In the genomic region with DNA sequence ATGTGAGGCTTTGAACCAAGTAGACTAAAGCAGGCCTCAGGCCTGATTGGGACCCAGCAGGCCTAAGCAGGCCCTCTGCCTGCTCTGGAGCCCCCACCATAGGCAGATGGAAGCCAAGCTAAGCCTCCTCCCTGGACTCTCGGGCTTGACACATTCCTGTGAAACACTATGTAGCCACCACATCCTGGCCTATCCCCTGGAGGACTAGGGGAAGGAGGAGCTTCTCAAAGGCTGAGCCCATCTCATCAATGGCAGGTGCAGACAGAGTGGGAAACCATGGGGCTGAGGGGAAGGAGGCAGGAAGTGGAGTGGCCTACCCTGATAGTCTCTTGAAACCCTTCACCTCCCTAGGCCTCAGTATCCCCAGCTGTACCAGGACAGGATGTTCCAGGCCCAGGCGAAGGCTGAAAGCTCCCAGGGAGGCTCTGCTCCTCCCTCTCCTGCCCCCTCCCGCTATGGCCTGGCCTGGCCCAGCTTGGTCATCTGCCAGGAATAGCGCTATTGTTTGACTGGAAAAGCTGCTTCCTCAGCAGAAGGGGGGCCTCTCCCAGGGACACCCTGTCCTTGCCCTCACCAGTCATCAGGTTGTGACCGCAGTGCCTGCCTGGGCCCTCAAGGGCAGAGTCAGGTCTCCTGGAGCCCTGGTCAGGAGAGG, we compare ENCODE assay signal across 9 cellular contexts. TPM values are rescaled to one million over a fixed set of nuclear protein-coding genes. Genes with fewer than 3 reads are reported as not detected.
DNase-seq lines count a peak whose midpoint lies in the region; ATAC-seq and TF ChIP-seq lines count a peak whose summit lies in the region.
"Had no signal": no experiment of that assay in that cellular context is flagged by ENCODE, and none has a peak within 500 bp of the region (broad histone marks: within the 10 kb centered on the region; RNA-seq: fewer than 3 reads in every experiment).

No MANE protein-coding gene starts in this region.

- H4K20me1 ChIP-seq in Karpas-422 (ENCODE audit: insufficient read depth, low read depth, low read length) = peaks cover 4% of the 10 kb centered on the region; the same call in 1 of the 2 replicates

- no peak for DNase-seq in CD14-positive monocyte (ENCODE audit: low spot score)
- peak; percentile 60 for DNase-seq in Karpas-422
- peak; percentile 51 for DNase-seq in adipocyte (ENCODE audit: low read depth)
- DNase-seq in Right ventricle myocardium superior = peak; percentile 90
- DNase-seq in pons (ENCODE audit: low spot score) = peak; percentile 88
- DNase-seq in NCI-H1694 treated with DMSO at 0.1 percent for 48 hours (lab: John Stamatoyannopoulos, UW) = no peak
- DNase-seq in NCI-H128 (lab: John Stamatoyannopoulos, UW; ENCODE audit: unreplicated experiment) = no peak

- no peaks in the 10 kb centered on the region for H3K9me3 ChIP-seq in Karpas-422 (ENCODE audit: low read length)
- no peaks in the 10 kb centered on the region for H3K9me3 ChIP-seq in adipocyte (ENCODE audit: control insufficient read depth, low read length)

- H3K36me3 ChIP-seq in Karpas-422 (ENCODE audit: insufficient read depth, low read length) (no peaks in the 10 kb centered on the region), adipocyte (ENCODE audit: control insufficient read depth, insufficient read depth, low read length, severe bottlenecking) (peaks cover 43% of the 10 kb centered on the region)

- H3K4me1 ChIP-seq in Karpas-422 (ENCODE audit: low read length) (peaks cover 45% of the 10 kb centered on the region), adipocyte (ENCODE audit: control insufficient read depth, insufficient read depth, low read length) (peaks cover 34% of the 10 kb centered on the region)

- H3K27ac Mint-ChIP-seq in CD14-positive monocyte = peak overlapping the region in 6 of 7 donors; percentile 26 to 90 (median 50)

- H3K9me2 ChIP-seq in Karpas-422 (replicated peaks; ENCODE audit: insufficient read depth, low read length) = no peaks in the 10 kb centered on the region

- peaks cover 0 to 2% (median 0%) of the 10 kb centered on the region in 3 donors for H3K27me3 Mint-ChIP-seq in CD14-positive monocyte (ENCODE audit: low read depth in 3 of 3)

- peaks cover 39 to 46% of the 10 kb centered on the region in 2 donors for H3K36me3 Mint-ChIP-seq in CD14-positive monocyte

- H3K4me3 Mint-ChIP-seq in CD14-positive monocyte = no peak overlapping the region

- ATAC-seq in Right ventricle myocardium superior (ENCODE audit: poor library complexity) = peak; percentile 28
- no peak for ATAC-seq in HG03520 (IDR thresholded peaks at IDR 0.05; ENCODE audit: unreplicated experiment)

- H3K9ac ChIP-seq in Karpas-422 (ENCODE audit: low read length) (peak overlapping the region; percentile 65), adipocyte (ENCODE audit: low read length) (peak overlapping the region; percentile 64)

- no peaks in the 10 kb centered on the region for H3K79me2 ChIP-seq in Karpas-422 (ENCODE audit: low read length)

- peaks cover 27% of the 10 kb centered on the region for H3K4me1 Mint-ChIP-seq in CD14-positive monocyte

- intact Hi-C loops in CD14-positive monocyte (cut with micrococcal nuclease) = loop anchor here in 1 of 2 donors (5.0 kb wide), 1 partner anchor 36 kb away; a partner anchor contains a TSS
- intact Hi-C loops in Right ventricle myocardium superior (cut with DNase I) = no loop called here

- no peaks in the 10 kb centered on the region for H3K27me3 ChIP-seq in Karpas-422 (ENCODE audit: low read length)
- H3K27me3 ChIP-seq in adipocyte (replicated peaks; ENCODE audit: control insufficient read depth, insufficient read depth, low read length) = no peaks in the 10 kb centered on the region

- H3K4me3 ChIP-seq in Karpas-422 (ENCODE audit: low read length) (peak overlapping the region; percentile 88; the same call in 1 of the 2 replicates), adipocyte (ENCODE audit: low read length) (no peak overlapping the region)

- H2AFZ ChIP-seq in Karpas-422 (ENCODE audit: low read length) = no peak overlapping the region

- peaks cover 0 to 4% (median 0%) of the 10 kb centered on the region in 7 donors for H3K9me3 Mint-ChIP-seq in CD14-positive monocyte

- peak overlapping the region; percentile 92 for H3K27ac ChIP-seq in Karpas-422 (ENCODE audit: low read length)

- peak overlapping the region; percentile 88 for H3K4me2 ChIP-seq in Karpas-422 (ENCODE audit: low read depth, low read length, poor library complexity, severe bottlenecking)

- TF ChIP-seq CTCF in CD14-positive monocyte (IDR thresholded peaks at IDR 0.05) = no peak

RNA-seq across cellular contexts. Expression of a gene that starts 1.5 kb away (rescaled TPM):
- polyA plus RNA-seq in CD14-positive monocyte = 1 to 10 TPM; 6.4 to 6.5 TPM
- 3.2 and 8.4 TPM in 2 replicates for total RNA-seq in Karpas-422 (2014; rRNA removed; shearing (Covaris generic); ENCODE audit: low replicate concordance)
- 5.3 TPM for total RNA-seq in Right ventricle myocardium superior

RNA-seq across cellular contexts. Expression of a gene that starts 24.2 kb away (rescaled TPM):
- polyA plus RNA-seq in CD14-positive monocyte = 100 to 1,000 TPM in 1 of 2 donors, 10 to 100 TPM in 1; 48.0 to 146 TPM
- total RNA-seq in Karpas-422 (2014; rRNA removed; shearing (Covaris generic); ENCODE audit: low replicate concordance) = not detected in 2 replicates
- 0.11 TPM for total RNA-seq in Right ventricle myocardium superior
- polyA plus RNA-seq: neural cell had no signal

RNA-seq across cellular contexts. Expression of a gene that starts 35.9 kb away (rescaled TPM):
- 10 to 100 TPM; 13.4 to 21.8 TPM for polyA plus RNA-seq in CD14-positive monocyte
- 7.6 and 16.9 TPM in 2 replicates for total RNA-seq in Karpas-422 (2014; rRNA removed; shearing (Covaris generic); ENCODE audit: low replicate concordance)
- total RNA-seq in Right ventricle myocardium superior = 6.5 TPM

RNA-seq across cellular contexts. Expression of a gene that starts 44.2 kb away (rescaled TPM):
- not detected for polyA plus RNA-seq in CD14-positive monocyte
- not detected in 2 replicates for total RNA-seq in Karpas-422 (2014; rRNA removed; shearing (Covaris generic); ENCODE audit: low replicate concordance)
- 0.54 TPM for total RNA-seq in Right ventricle myocardium superior

Comparison
In these comparisons a context has a peak if more than half of its experiments do, and no peak if none do; other contexts are left out.
1. DNase-seq: peak in Karpas-422 (single experiment), adipocyte (single experiment), Right ventricle myocardium superior (single experiment) and pons (single experiment); none in CD14-positive monocyte (single experiment), NCI-H1694 treated with DMSO at 0.1 percent for 48 hours (single experiment) and NCI-H128 (single experiment).